11 cellular contexts compared by ENCODE assay signal in the genomic region with DNA sequence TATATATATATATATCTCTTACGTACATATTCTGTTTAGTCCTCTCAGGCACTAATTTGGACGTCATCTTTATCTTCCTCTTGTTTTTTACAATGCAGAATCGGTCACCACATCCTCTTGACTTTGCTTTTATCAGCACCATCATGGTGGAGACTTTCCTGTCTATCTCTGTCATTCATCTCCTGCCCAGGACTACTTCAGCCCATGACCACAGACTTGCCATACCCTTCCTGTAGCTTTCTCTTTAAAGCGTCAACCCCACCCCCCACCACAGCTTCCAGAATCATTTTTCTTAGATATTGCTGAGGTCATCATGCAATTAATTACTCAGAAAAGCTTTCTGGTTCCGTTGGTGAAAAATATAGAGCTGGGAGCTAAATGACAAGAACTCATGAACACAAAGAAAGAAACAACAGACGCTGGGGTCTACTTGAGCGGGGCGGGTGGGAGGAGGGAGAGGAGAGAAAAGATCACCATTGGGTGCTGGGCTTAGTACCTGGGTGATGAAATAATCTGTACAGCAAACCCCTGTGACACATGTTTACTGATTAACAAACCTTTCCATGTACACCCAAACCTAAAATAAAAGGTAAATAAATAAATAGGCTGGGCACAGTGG. TPM values are rescaled to one million over a fixed set of nuclear protein-coding genes. Genes with fewer than 3 reads are reported as not detected.
DNase-seq lines count a peak whose midpoint lies in the region; ATAC-seq and TF ChIP-seq lines count a peak whose summit lies in the region.
"Had no signal": no experiment of that assay in that cellular context is flagged by ENCODE, and none has a peak within 500 bp of the region (broad histone marks: within the 10 kb centered on the region; RNA-seq: fewer than 3 reads in every experiment).

No MANE protein-coding gene starts in this region.

- POLR2A ChIA-PET in SK-N-SH (lab: Yijun Ruan, JAX), result no interaction called here

- no peaks in the 10 kb centered on the region for H3K9me3 Mint-ChIP-seq in memory B cell

- TF ChIP-seq CTCF in SK-N-SH (IDR thresholded peaks at IDR 0.05) (no peak), hepatocyte (IDR thresholded peaks at IDR 0.05; ENCODE audit: poor library complexity) (no peak)

- no peaks in the 10 kb centered on the region for H3K36me3 Mint-ChIP-seq in memory B cell

- DNase-seq in T-helper 2 cell (peak in 3 of 5 experiments; percentile 32 to 98 (median 77)), activated T-cell treated with anti-CD3 and anti-CD28 coated beads for 4 hours (peak; percentile 9), memory B cell (ENCODE audit: low spot score in 2 of 2) (no peak), SK-N-SH (no peak), hepatocyte (ENCODE audit: low spot score) (no peak), SK-N-DZ (ENCODE audit: low spot score) (no peak)
- DNase-seq in stimulated activated naive CD4-positive, alpha-beta T cell treated with Interleukin-2 at 50 U/mL for 16 hours (lab: John Stamatoyannopoulos, UW), result peak; percentile 1
- DNase-seq: EL, endodermal cell, NCI-H1436, nephron progenitor cell had no signal

- H3K4me3 ChIP-seq in SK-N-SH (ENCODE audit: low read depth in 2 of 2, low read length in 1 of 2), result no peak overlapping the region
- no peak overlapping the region for H3K4me3 ChIP-seq in hepatocyte

- H3K27me3 ChIP-seq in SK-N-SH (ENCODE audit: insufficient read depth) (no peaks in the 10 kb centered on the region; the same call in 1 of the 2 replicates), hepatocyte (no peaks in the 10 kb centered on the region)

- H3K4me3 Mint-ChIP-seq in memory B cell, result peak overlapping the region; percentile 8
- H3K4me3 Mint-ChIP-seq: endodermal cell, nephron progenitor cell had no signal

- H2AFZ ChIP-seq in SK-N-SH (ENCODE audit: low read depth), result no peak overlapping the region
- H2AFZ ChIP-seq in hepatocyte, result no peak overlapping the region

- H3K27ac Mint-ChIP-seq in memory B cell, result peak overlapping the region; percentile 47
- H3K27ac Mint-ChIP-seq: endodermal cell, nephron progenitor cell had no signal

- H3K9me2 ChIP-seq in SK-N-SH (no peaks in the 10 kb centered on the region), hepatocyte (replicated peaks; ENCODE audit: insufficient read depth) (no peaks in the 10 kb centered on the region)

- no peak overlapping the region for H3K9ac ChIP-seq in SK-N-SH

- H4K20me1 ChIP-seq in SK-N-SH (ENCODE audit: insufficient read depth) (no peaks in the 10 kb centered on the region), hepatocyte (ENCODE audit: insufficient read depth, poor library complexity, severe bottlenecking) (no peaks in the 10 kb centered on the region)

- H3K27me3 Mint-ChIP-seq in memory B cell, result peaks cover 6% of the 10 kb centered on the region

- TF ChIP-seq EP300 in SK-N-SH (IDR thresholded peaks at IDR 0.05; ENCODE audit: borderline replicate concordance in 1 of 2, low read depth in 1 of 2, low read length in 1 of 2), result no peak

- H3K36me3 ChIP-seq in SK-N-SH (replicated peaks in 1 of 2; ENCODE audit: control insufficient read depth in 1 of 2, insufficient read depth in 2 of 2, low read length in 1 of 2), result no peaks in the 10 kb centered on the region
- no peaks in the 10 kb centered on the region for H3K36me3 ChIP-seq in hepatocyte (replicated peaks; ENCODE audit: insufficient read depth, low read depth)

- H3K4me2 ChIP-seq in SK-N-SH (no peak overlapping the region), hepatocyte (no peak overlapping the region)

- CTCF ChIA-PET in SK-N-SH (lab: Yijun Ruan, JAX), result no interaction called here

- H3K27ac ChIP-seq in SK-N-SH (ENCODE audit: low read depth in 2 of 2, low read length in 1 of 2) (no peak overlapping the region), hepatocyte (no peak overlapping the region)

- no peaks in the 10 kb centered on the region for H3F3A ChIP-seq in SK-N-SH (replicated peaks; ENCODE audit: insufficient read depth)

- H3K79me2 ChIP-seq in SK-N-SH (ENCODE audit: insufficient read depth), result no peaks in the 10 kb centered on the region
- no peaks in the 10 kb centered on the region for H3K79me2 ChIP-seq in hepatocyte

- H3K4me1 Mint-ChIP-seq in memory B cell, result peaks cover 7% of the 10 kb centered on the region
- H3K4me1 Mint-ChIP-seq: endodermal cell, nephron progenitor cell had no signal

- no peaks in the 10 kb centered on the region for H3K4me1 ChIP-seq in SK-N-SH (ENCODE audit: control insufficient read depth in 1 of 2, insufficient read depth in 2 of 2, low read depth in 1 of 2, low read length in 1 of 2)
- H3K4me1 ChIP-seq in hepatocyte (ENCODE audit: insufficient read depth), result no peaks in the 10 kb centered on the region

- TF ChIP-seq RAD21 in SK-N-SH (IDR thresholded peaks at IDR 0.05; ENCODE audit: low read length), result no peak

- H3K9me3 ChIP-seq in SK-N-SH, result 0 out of 2 replicates have a peak, but pooled peaks cover 5% of the 10 kb centered on the region
- H3K9me3 ChIP-seq in hepatocyte (ENCODE audit: low read depth), result no peaks in the 10 kb centered on the region

- ATAC-seq in memory B cell (ENCODE audit: low read depth), result peak; percentile 39

- 3% methylated on average over 8 of the region's 8 CpGs for WGBS in SK-N-SH (ENCODE audit: low lambda C conversion rate)
- 68% methylated on average over 8 of the region's 8 CpGs for WGBS in hepatocyte (ENCODE audit: low lambda C conversion rate, missing lambda C conversion rate)

TF ChIP-seq in SK-N-SH, 30 proteins besides CTCF, POLR2A, EP300 and RAD21:
- TF ChIP-seq, protein P1, sequence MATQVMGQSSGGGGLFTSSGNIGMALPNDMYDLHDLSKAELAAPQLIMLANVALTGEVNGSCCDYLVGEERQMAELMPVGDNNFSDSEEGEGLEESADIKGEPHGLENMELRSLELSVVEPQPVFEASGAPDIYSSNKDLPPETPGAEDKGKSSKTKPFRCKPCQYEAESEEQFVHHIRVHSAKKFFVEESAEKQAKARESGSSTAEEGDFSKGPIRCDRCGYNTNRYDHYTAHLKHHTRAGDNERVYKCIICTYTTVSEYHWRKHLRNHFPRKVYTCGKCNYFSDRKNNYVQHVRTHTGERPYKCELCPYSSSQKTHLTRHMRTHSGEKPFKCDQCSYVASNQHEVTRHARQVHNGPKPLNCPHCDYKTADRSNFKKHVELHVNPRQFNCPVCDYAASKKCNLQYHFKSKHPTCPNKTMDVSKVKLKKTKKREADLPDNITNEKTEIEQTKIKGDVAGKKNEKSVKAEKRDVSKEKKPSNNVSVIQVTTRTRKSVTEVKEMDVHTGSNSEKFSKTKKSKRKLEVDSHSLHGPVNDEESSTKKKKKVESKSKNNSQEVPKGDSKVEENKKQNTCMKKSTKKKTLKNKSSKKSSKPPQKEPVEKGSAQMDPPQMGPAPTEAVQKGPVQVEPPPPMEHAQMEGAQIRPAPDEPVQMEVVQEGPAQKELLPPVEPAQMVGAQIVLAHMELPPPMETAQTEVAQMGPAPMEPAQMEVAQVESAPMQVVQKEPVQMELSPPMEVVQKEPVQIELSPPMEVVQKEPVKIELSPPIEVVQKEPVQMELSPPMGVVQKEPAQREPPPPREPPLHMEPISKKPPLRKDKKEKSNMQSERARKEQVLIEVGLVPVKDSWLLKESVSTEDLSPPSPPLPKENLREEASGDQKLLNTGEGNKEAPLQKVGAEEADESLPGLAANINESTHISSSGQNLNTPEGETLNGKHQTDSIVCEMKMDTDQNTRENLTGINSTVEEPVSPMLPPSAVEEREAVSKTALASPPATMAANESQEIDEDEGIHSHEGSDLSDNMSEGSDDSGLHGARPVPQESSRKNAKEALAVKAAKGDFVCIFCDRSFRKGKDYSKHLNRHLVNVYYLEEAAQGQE (IDR thresholded peaks at IDR 0.05; ENCODE audit: low read depth, low read length), result no peak
- TF ChIP-seq, protein P2, sequence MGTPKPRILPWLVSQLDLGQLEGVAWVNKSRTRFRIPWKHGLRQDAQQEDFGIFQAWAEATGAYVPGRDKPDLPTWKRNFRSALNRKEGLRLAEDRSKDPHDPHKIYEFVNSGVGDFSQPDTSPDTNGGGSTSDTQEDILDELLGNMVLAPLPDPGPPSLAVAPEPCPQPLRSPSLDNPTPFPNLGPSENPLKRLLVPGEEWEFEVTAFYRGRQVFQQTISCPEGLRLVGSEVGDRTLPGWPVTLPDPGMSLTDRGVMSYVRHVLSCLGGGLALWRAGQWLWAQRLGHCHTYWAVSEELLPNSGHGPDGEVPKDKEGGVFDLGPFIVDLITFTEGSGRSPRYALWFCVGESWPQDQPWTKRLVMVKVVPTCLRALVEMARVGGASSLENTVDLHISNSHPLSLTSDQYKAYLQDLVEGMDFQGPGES (IDR thresholded peaks at IDR 0.05; ENCODE audit: low read depth, low read length), result no peak
- TF ChIP-seq TCF12 (IDR thresholded peaks at IDR 0.05), result no peak

RNA-seq across cellular contexts. Expression of a gene that starts 30.5 kb away (rescaled TPM):
- 6.5 and 7.3 TPM in 2 replicates for polyA plus RNA-seq in SK-N-SH (2012; rRNA removed)
- 9.3 and 10.3 TPM in 2 replicates for polyA plus RNA-seq in SK-N-SH (2012; cell fraction: cytosol; rRNA removed)
- polyA plus RNA-seq in SK-N-SH (2012; cell fraction: nucleus; rRNA removed), result 6.4 and 8.3 TPM in 2 replicates
- 18.2 and 18.5 TPM in 2 replicates for total RNA-seq in hepatocyte
- polyA plus RNA-seq in hepatocyte, result 10.7 and 12.1 TPM in 2 replicates
- 19.1 and 25.7 TPM in 2 replicates for polyA plus RNA-seq in SK-N-DZ (2014; cell fraction: cytosol; rRNA removed)
- 10.1 and 17.3 TPM in 2 replicates for polyA plus RNA-seq in SK-N-DZ (2014; cell fraction: nucleus; rRNA removed)

Comparison
In these comparisons a context has a peak if more than half of its experiments do, and no peak if none do; other contexts are left out.
1. DNase-seq: peak in T-helper 2 cell (3 of 5), activated T-cell treated with anti-CD3 and anti-CD28 coated beads for 4 hours (single experiment) and stimulated activated naive CD4-positive, alpha-beta T cell treated with Interleukin-2 at 50 U/mL for 16 hours (single experiment); none in memory B cell (0 of 2), SK-N-SH (single experiment), hepatocyte (single experiment) and SK-N-DZ (single experiment).